In the genomic region with DNA sequence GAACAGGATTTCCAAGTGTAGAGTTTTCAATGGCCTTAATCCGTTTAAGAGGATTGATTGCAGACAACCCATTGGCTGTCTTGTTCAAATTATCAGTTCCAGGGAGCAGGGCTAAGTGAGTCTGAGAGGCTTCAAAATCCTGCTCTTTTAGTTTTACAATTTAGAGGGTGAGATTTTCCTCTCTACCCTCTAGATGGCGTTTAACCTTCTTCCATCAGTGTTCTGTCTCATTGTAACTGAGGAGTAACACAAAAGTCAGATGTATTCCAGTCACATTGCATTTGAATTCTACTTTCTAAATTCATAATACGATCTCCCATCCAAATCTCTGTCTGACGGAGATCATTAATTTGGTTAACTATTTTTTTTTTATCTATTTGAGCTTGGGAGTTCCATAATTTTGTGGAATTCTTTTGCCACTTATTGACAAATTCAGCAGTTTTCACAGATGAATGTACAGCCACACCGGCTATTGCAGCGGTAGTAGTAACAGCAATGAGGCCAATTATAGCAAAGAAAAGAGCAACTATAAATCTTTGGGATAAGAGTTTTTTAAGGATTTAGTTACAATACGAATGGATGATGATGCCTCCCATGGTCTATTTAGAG, we compare ENCODE assay signal across 8 cellular contexts. TPM values are rescaled to one million over a fixed set of nuclear protein-coding genes. Genes with fewer than 3 reads are reported as not detected.
DNase-seq lines count a peak whose midpoint lies in the region; ATAC-seq and TF ChIP-seq lines count a peak whose summit lies in the region.

No MANE protein-coding gene starts in this region.

- WGBS in hepatocyte (ENCODE audit: low lambda C conversion rate, missing lambda C conversion rate), result 47% methylated on average over 7 of the region's 7 CpGs

- no peaks in the 10 kb centered on the region for H3K4me1 ChIP-seq in hepatocyte (ENCODE audit: insufficient read depth)

- H3K4me3 ChIP-seq in AG04449 (ENCODE audit: low read depth, low read length), result no peak overlapping the region
- no peak overlapping the region for H3K4me3 ChIP-seq in GM12875 (ENCODE audit: low read depth, low read length)
- peak overlapping the region; percentile 26 for H3K4me3 ChIP-seq in SK-N-MC
- H3K4me3 ChIP-seq in hepatocyte, result no peak overlapping the region

- H3K36me3 ChIP-seq in SK-N-MC (ENCODE audit: insufficient read depth, low read length), result no peaks in the 10 kb centered on the region
- no peaks in the 10 kb centered on the region for H3K36me3 ChIP-seq in hepatocyte (replicated peaks; ENCODE audit: insufficient read depth, low read depth)

- H3K27me3 ChIP-seq in hepatocyte, result no peaks in the 10 kb centered on the region

- no peak overlapping the region for H3K4me2 ChIP-seq in hepatocyte

- no peaks in the 10 kb centered on the region for H3K9me2 ChIP-seq in hepatocyte (replicated peaks; ENCODE audit: insufficient read depth)

- TF ChIP-seq CTCF in AG04449 (IDR thresholded peaks at IDR 0.05; ENCODE audit: insufficient read depth, low read length, missing control alignments) (peak; percentile 42), GM12875 (IDR thresholded peaks at IDR 0.05; ENCODE audit: borderline replicate concordance, insufficient read depth, low read depth, low read length) (peak; percentile 39; the same call in 1 of the 2 replicates), hepatocyte (IDR thresholded peaks at IDR 0.05; ENCODE audit: poor library complexity) (peak; percentile 58)

- no peaks in the 10 kb centered on the region for H4K20me1 ChIP-seq in hepatocyte (ENCODE audit: insufficient read depth, poor library complexity, severe bottlenecking)

- 0 out of 2 replicates have a peak, but pooled peaks cover 8% of the 10 kb centered on the region for H3K9me3 ChIP-seq in SK-N-MC (ENCODE audit: low read depth, low read length)
- H3K9me3 ChIP-seq in hepatocyte (ENCODE audit: low read depth), result peaks cover 8% of the 10 kb centered on the region

- CTCF ChIA-PET in AG04449 (lab: Yijun Ruan, JAX), result interaction anchor here (0.8 to 4.4 kb wide), 11 partner anchors 9 to 282 kb away, joined by 3 to 26 read pairs (median 4); partner anchors contain the start of gene SIGLEC10

- DNase-seq in AG04449 (ENCODE audit: low read depth, low spot score) (no peak), SK-N-MC (ENCODE audit: low read depth, low spot score) (no peak), hepatocyte (ENCODE audit: low spot score) (peak; percentile 29), nucleus accumbens (lab: John Stamatoyannopoulos, UW) (no peak), NCI-H187 treated with DMSO at 0.1 percent for 48 hours (lab: John Stamatoyannopoulos, UW) (no peak)
- DNase-seq in activated CD4-positive, alpha-beta T cell treated with anti-CD3 and anti-CD28 coated beads for 4 hours, result no peak

- POLR2A ChIA-PET in AG04449 (lab: Yijun Ruan, JAX), result no interaction called here

- peak overlapping the region; percentile 84 for H3K27ac ChIP-seq in SK-N-MC
- no peak overlapping the region for H3K27ac ChIP-seq in hepatocyte

- no peaks in the 10 kb centered on the region for H3K79me2 ChIP-seq in hepatocyte

- no peak overlapping the region for H3K9ac ChIP-seq in SK-N-MC (ENCODE audit: insufficient read length)

- no peak for ATAC-seq in GM18520 (IDR thresholded peaks at IDR 0.05; ENCODE audit: unreplicated experiment)

- no peak overlapping the region for H2AFZ ChIP-seq in hepatocyte

RNA-seq across cellular contexts. Expression of gene C19orf84, which starts 7.8 kb away (rescaled TPM):
- total RNA-seq in hepatocyte, result 0.37 TPM in 1 of 2 replicates, not detected in the other
- polyA plus RNA-seq in hepatocyte, result 0.16 TPM in 1 of 2 replicates, not detected in the other

RNA-seq across cellular contexts. Expression of gene LIM2, which starts 10.4 kb away (rescaled TPM):
- not detected in 2 replicates for total RNA-seq in hepatocyte
- not detected in 2 replicates for polyA plus RNA-seq in hepatocyte

RNA-seq across cellular contexts. Expression of gene SIGLEC10, which starts 19.2 kb away (rescaled TPM):
- 1.0 and 1.6 TPM in 2 replicates for total RNA-seq in hepatocyte
- polyA plus RNA-seq in hepatocyte, result 0.84 TPM in 1 of 2 replicates, not detected in the other

RNA-seq across cellular contexts. Expression of gene NKG7, which starts 25.7 kb away (rescaled TPM):
- not detected in 2 replicates for total RNA-seq in hepatocyte
- 0.44 TPM in 1 of 2 replicates, not detected in the other for polyA plus RNA-seq in hepatocyte

RNA-seq across cellular contexts. Expression of gene CLDND2, which starts 29.4 kb away (rescaled TPM):
- total RNA-seq in hepatocyte, result 1.2 TPM in 1 of 2 replicates, not detected in the other
- 6.8 and 7.2 TPM in 2 replicates for polyA plus RNA-seq in hepatocyte
